In the genomic region with DNA sequence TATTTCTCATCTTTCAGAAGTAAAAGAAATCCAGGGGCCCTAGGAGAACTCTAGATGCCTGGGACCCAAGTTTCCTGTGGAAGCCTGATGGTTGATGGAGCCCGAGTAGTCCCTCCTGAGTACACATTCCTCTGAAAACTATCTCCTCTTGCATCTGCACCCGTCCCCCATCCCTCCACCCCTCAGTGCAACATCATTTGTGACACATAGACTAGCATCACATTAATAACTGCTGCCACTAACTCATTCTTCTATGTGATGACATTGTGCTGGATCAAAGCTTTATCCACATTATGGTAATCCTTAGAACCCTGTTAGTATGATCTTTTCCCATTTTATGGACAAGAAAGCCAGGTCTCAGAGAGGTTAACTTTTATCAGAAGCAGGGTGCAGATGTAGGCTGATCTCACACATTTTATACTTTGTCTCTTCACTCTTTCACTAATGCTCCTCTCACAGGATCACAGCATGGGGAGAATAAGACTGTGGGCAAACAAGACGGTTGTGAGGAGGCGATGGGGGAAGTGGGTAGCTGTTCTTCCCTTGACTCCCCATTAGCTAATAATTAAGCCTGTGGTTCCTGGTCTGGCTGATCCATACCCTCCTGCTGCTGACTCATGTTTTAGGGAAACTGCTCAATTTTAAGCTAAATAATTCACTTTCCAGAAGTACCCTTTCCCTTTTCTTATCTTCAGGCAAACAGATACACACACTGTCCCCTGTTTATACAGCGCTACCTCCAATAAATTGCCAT, we compare ENCODE assay signal across 24 cellular contexts. TPM values are rescaled to one million over a fixed set of nuclear protein-coding genes. Genes with fewer than 3 reads are reported as not detected.
DNase-seq lines count a peak whose midpoint lies in the region; ATAC-seq and TF ChIP-seq lines count a peak whose summit lies in the region.
"Had no signal": no experiment of that assay in that cellular context is flagged by ENCODE, and none has a peak within 500 bp of the region (broad histone marks: within the 10 kb centered on the region; RNA-seq: fewer than 3 reads in every experiment).

No MANE protein-coding gene starts in this region.

- H3K27me3 ChIP-seq in breast epithelium (no peaks in the 10 kb centered on the region), mammary epithelial cell (ENCODE audit: insufficient read depth, low read length) (no peaks in the 10 kb centered on the region)
- no peaks in the 10 kb centered on the region for H3K27me3 ChIP-seq in naive thymus-derived CD4-positive, alpha-beta T cell (ENCODE audit: control insufficient read depth in 2 of 2, insufficient read depth in 2 of 2, low read length in 2 of 2)
- H3K27me3 ChIP-seq in CD8-positive, alpha-beta memory T cell (ENCODE audit: insufficient read depth, low read length, poor library complexity, severe bottlenecking) = no peaks in the 10 kb centered on the region
- H3K27me3 ChIP-seq: vagina had no signal

- H3K27ac ChIP-seq in breast epithelium = peak overlapping the region; percentile 39 to 45
- no peak overlapping the region for H3K27ac ChIP-seq in mammary epithelial cell (ENCODE audit: insufficient read depth, low read depth, low read length)
- no peak overlapping the region for H3K27ac ChIP-seq in naive thymus-derived CD4-positive, alpha-beta T cell (ENCODE audit: low read depth, low read length)
- H3K27ac ChIP-seq in CD8-positive, alpha-beta memory T cell (ENCODE audit: low read depth, low read length) = no peak overlapping the region
- H3K27ac ChIP-seq: psoas muscle, vagina had no signal

- H3K27ac Mint-ChIP-seq in activated T-helper 17 cell treated with anti-CD3 and anti-CD28 coated beads, Interleukin-2, amount 50 U/mL, for 72 hours = peak overlapping the region; percentile 90
- H3K27ac Mint-ChIP-seq in naive thymus-derived CD4-positive, alpha-beta T cell = peak overlapping the region in 4 of 9 donors; percentile 18 to 63 (median 40)
- peak overlapping the region in 3 of 8 donors; percentile 17 to 80 (median 32) for H3K27ac Mint-ChIP-seq in CD8-positive, alpha-beta memory T cell

- no peaks in the 10 kb centered on the region for H3K9me3 ChIP-seq in breast epithelium
- no peaks in the 10 kb centered on the region for H3K9me3 ChIP-seq in mammary epithelial cell (replicated peaks; ENCODE audit: insufficient read depth, low read length)
- no peaks in the 10 kb centered on the region for H3K9me3 ChIP-seq in naive thymus-derived CD4-positive, alpha-beta T cell (ENCODE audit: control insufficient read depth in 2 of 3, low read length in 3 of 3)
- H3K9me3 ChIP-seq in CD8-positive, alpha-beta memory T cell (ENCODE audit: low read length) = no peaks in the 10 kb centered on the region
- H3K9me3 ChIP-seq: psoas muscle, vagina had no signal

- H3K4me3 ChIP-seq in breast epithelium (no peak overlapping the region), mammary epithelial cell (replicated peaks in 1 of 3; ENCODE audit: insufficient read depth in 1 of 3, low read depth in 2 of 3, low read length in 3 of 3) (no peak overlapping the region)
- no peak overlapping the region for H3K4me3 ChIP-seq in naive thymus-derived CD4-positive, alpha-beta T cell (ENCODE audit: low read length)
- no peak overlapping the region for H3K4me3 ChIP-seq in CD8-positive, alpha-beta memory T cell (ENCODE audit: low read length)
- H3K4me3 ChIP-seq: psoas muscle, smooth muscle cell, vagina had no signal

- WGBS in mammary epithelial cell (ENCODE audit: low coverage, missing lambda C conversion rate) = 98% methylated on average over 5 of the region's 5 CpGs

- DNase-seq in breast epithelium (ENCODE audit: low spot score in 2 of 2) (peak in 1 of 2 donors; percentile 10), mammary epithelial cell (no peak), kidney tubule cell (ENCODE audit: low spot score) (peak; percentile 90), 8988T (no peak), NCI-H510A (lab: John Stamatoyannopoulos, UW) (no peak)
- no peak for DNase-seq in naive thymus-derived CD4-positive, alpha-beta T cell
- no peak for DNase-seq in CD8-positive, alpha-beta memory T cell
- DNase-seq: activated CD4-positive, alpha-beta T cell treated with anti-CD3 and anti-CD28 coated beads, Interleukin-2, amount 50 U/mL, for 1 hour; activated T-cell treated with anti-CD3 and anti-CD28 coated beads, Interleukin-2, amount 50 U/mL, for 4 hours; dermis blood vessel endothelial cell; hypothalamus; KBM-7; NCI-H1930; OCI-M1; psoas muscle; SHP77; stimulated activated CD4-positive, alpha-beta T cell treated with anti-CD3 and anti-CD28 coated beads, Interleukin-4, amount 100 ng/mL, for 4 hours had no signal

- H3K36me3 Mint-ChIP-seq in activated T-helper 17 cell treated with anti-CD3 and anti-CD28 coated beads, Interleukin-2, amount 50 U/mL, for 72 hours (ENCODE audit: low read depth) = peaks cover 60% of the 10 kb centered on the region
- H3K36me3 Mint-ChIP-seq in naive thymus-derived CD4-positive, alpha-beta T cell = peaks cover 11 to 40% (median 31%) of the 10 kb centered on the region in 5 donors
- peaks cover 0 to 54% (median 34%) of the 10 kb centered on the region in 3 donors for H3K36me3 Mint-ChIP-seq in CD8-positive, alpha-beta memory T cell

- H3K4me2 ChIP-seq in mammary epithelial cell (ENCODE audit: insufficient read depth, low read depth, low read length) = no peak overlapping the region
- H3K4me2 ChIP-seq: smooth muscle cell had no signal

- H3K79me2 ChIP-seq in mammary epithelial cell (ENCODE audit: insufficient read depth, low read length) = no peaks in the 10 kb centered on the region

- POLR2A ChIA-PET in naive thymus-derived CD4-positive, alpha-beta T cell (lab: Charles Lee) = no interaction called here
- POLR2A ChIA-PET in CD8-positive, alpha-beta memory T cell (lab: Charles Lee) = no interaction called here

- intact Hi-C loops in breast epithelium (cut with DNase I; ENCODE audit: low total_unique reads) (no loop called here), mammary epithelial cell (cut with micrococcal nuclease) (no loop called here)
- intact Hi-C loops in naive thymus-derived CD4-positive, alpha-beta T cell (cut with micrococcal nuclease) = no loop called here

- H3K4me1 Mint-ChIP-seq in activated T-helper 17 cell treated with anti-CD3 and anti-CD28 coated beads, Interleukin-2, amount 50 U/mL, for 72 hours = peaks cover 22% of the 10 kb centered on the region
- peaks cover 8 to 21% (median 13%) of the 10 kb centered on the region in 7 donors for H3K4me1 Mint-ChIP-seq in naive thymus-derived CD4-positive, alpha-beta T cell
- peaks cover 12 to 18% (median 12%) of the 10 kb centered on the region in 3 donors for H3K4me1 Mint-ChIP-seq in CD8-positive, alpha-beta memory T cell

- BruUV-seq in mammary epithelial cell (replicated peaks; lab: Mats Ljungman, UMichigan) = no TSS peak

- H3K27me3 Mint-ChIP-seq in activated T-helper 17 cell treated with anti-CD3 and anti-CD28 coated beads, Interleukin-2, amount 50 U/mL, for 72 hours = no peaks in the 10 kb centered on the region
- peaks cover 0 to under 1% (median 0%) of the 10 kb centered on the region in 5 donors for H3K27me3 Mint-ChIP-seq in naive thymus-derived CD4-positive, alpha-beta T cell
- H3K27me3 Mint-ChIP-seq in CD8-positive, alpha-beta memory T cell = no peaks in the 10 kb centered on the region

- CTCF ChIA-PET in mammary epithelial cell (lab: Charles Lee; ENCODE audit: low non-redundant PET) = no interaction called here
- CTCF ChIA-PET in naive thymus-derived CD4-positive, alpha-beta T cell (lab: Charles Lee) = interaction anchor here (0.7 kb wide), 1 partner anchor 40 kb away, joined by 3 read pairs; no protein-coding TSS in a partner anchor
- CTCF ChIA-PET in CD8-positive, alpha-beta memory T cell (lab: Charles Lee) = no interaction called here

- no peak for ATAC-seq in activated T-helper 17 cell treated with anti-CD3 and anti-CD28 coated beads, Interleukin-2, amount 50 U/mL, for 72 hours (replicated peaks)
- ATAC-seq in naive thymus-derived CD4-positive, alpha-beta T cell = no peak
- ATAC-seq: activated T-cell treated with anti-CD3 and anti-CD28 coated beads, Interleukin-2, amount 50 U/mL, for 4 hours; HCT116; psoas muscle had no signal

- in situ Hi-C loops in mammary epithelial cell (cut with MboI; ENCODE audit: low sequenced_read_pairs in 2 of 2) = loop anchor here in 1 of 2 donors (25.0 kb wide), 1 partner anchor 241 kb away; no protein-coding TSS in a partner anchor

- H3K36me3 ChIP-seq in breast epithelium (no peaks in the 10 kb centered on the region), mammary epithelial cell (ENCODE audit: insufficient read depth, low read length) (peaks cover 33% of the 10 kb centered on the region)
- H3K36me3 ChIP-seq in naive thymus-derived CD4-positive, alpha-beta T cell (ENCODE audit: control insufficient read depth in 2 of 3, insufficient read depth in 3 of 3, low read length in 3 of 3) = peaks cover 13 to 52% (median 15%) of the 10 kb centered on the region in 3 experiments
- H3K36me3 ChIP-seq in CD8-positive, alpha-beta memory T cell (ENCODE audit: insufficient read depth, low read length) = peaks cover 45% of the 10 kb centered on the region

- dilution Hi-C loops in mammary epithelial cell (cut with HindIII; ENCODE audit: low sequenced_read_pairs) = no loop called here

- H3K4me3 Mint-ChIP-seq in activated T-helper 17 cell treated with anti-CD3 and anti-CD28 coated beads, Interleukin-2, amount 50 U/mL, for 72 hours = no peak overlapping the region
- no peak overlapping the region for H3K4me3 Mint-ChIP-seq in naive thymus-derived CD4-positive, alpha-beta T cell
- no peak overlapping the region for H3K4me3 Mint-ChIP-seq in CD8-positive, alpha-beta memory T cell
- H3K4me3 Mint-ChIP-seq: activated T-cell treated with anti-CD3 and anti-CD28 coated beads, Interleukin-2, amount 50 U/mL, for 4 hours had no signal

- TF ChIP-seq CTCF in breast epithelium (IDR thresholded peaks at IDR 0.05) (no peak), mammary epithelial cell (conservative IDR thresholded peaks at IDR 0.05 in 1 of 2, IDR thresholded peaks at IDR 0.05 in 1 of 2; ENCODE audit: extremely low read depth in 1 of 2, insufficient read depth in 1 of 2, low read depth in 1 of 2, low read length in 2 of 2) (no peak)

- H3K9me3 Mint-ChIP-seq in activated T-helper 17 cell treated with anti-CD3 and anti-CD28 coated beads, Interleukin-2, amount 50 U/mL, for 72 hours = no peaks in the 10 kb centered on the region
- no peaks in the 10 kb centered on the region for H3K9me3 Mint-ChIP-seq in naive thymus-derived CD4-positive, alpha-beta T cell
- no peaks in the 10 kb centered on the region for H3K9me3 Mint-ChIP-seq in CD8-positive, alpha-beta memory T cell
- H3K9me3 Mint-ChIP-seq: activated T-cell treated with anti-CD3 and anti-CD28 coated beads, Interleukin-2, amount 50 U/mL, for 4 hours had no signal

- no peaks in the 10 kb centered on the region for H3K4me1 ChIP-seq in breast epithelium
- no peaks in the 10 kb centered on the region for H3K4me1 ChIP-seq in mammary epithelial cell (ENCODE audit: insufficient read depth, low read length)
- no peaks in the 10 kb centered on the region for H3K4me1 ChIP-seq in naive thymus-derived CD4-positive, alpha-beta T cell (ENCODE audit: control insufficient read depth in 2 of 2, insufficient read depth in 2 of 2, low read length in 2 of 2)
- no peaks in the 10 kb centered on the region for H3K4me1 ChIP-seq in CD8-positive, alpha-beta memory T cell (ENCODE audit: insufficient read depth, low read length)
- H3K4me1 ChIP-seq: vagina had no signal

- no peaks in the 10 kb centered on the region for H4K20me1 ChIP-seq in mammary epithelial cell (ENCODE audit: insufficient read depth, low read length)

- no peak overlapping the region for H3K9ac ChIP-seq in mammary epithelial cell (ENCODE audit: insufficient read depth, low read length)

- H2AFZ ChIP-seq in mammary epithelial cell (ENCODE audit: low read depth, low read length) = no peak overlapping the region

- TF ChIP-seq POLR2A in breast epithelium (IDR thresholded peaks at IDR 0.05) = no peak

RNA-seq across cellular contexts. Expression of gene HK3, which starts 3.9 kb away (rescaled TPM):
- total RNA-seq in breast epithelium (1 to 10 TPM; 2.5 to 5.0 (median 4.3) TPM), mammary epithelial cell (not detected)
- 0.22 TPM for polyA plus RNA-seq in mammary epithelial cell
- not detected for polyA minus RNA-seq in mammary epithelial cell
- under 1 TPM; 0.29 to 0.76 TPM for total RNA-seq in activated T-helper 17 cell treated with anti-CD3 and anti-CD28 coated beads, Interleukin-2, amount 50 U/mL, for 72 hours
- total RNA-seq in naive thymus-derived CD4-positive, alpha-beta T cell = 100 to 1,000 TPM in 1 of 5 experiments, 10 to 100 TPM in 1, 1 to 10 TPM in 2, under 1 TPM in 1; 0.27 to 118 (median 2.6) TPM
- polyA plus RNA-seq in naive thymus-derived CD4-positive, alpha-beta T cell = under 1 TPM in 1 of 2 donors, not detected in 1; 0.55 TPM
- 1 to 10 TPM; 1.3 to 1.5 TPM for total RNA-seq in CD8-positive, alpha-beta memory T cell
- polyA plus RNA-seq in CD8-positive, alpha-beta memory T cell = not detected
- total RNA-seq: dermis blood vessel endothelial cell, fibroblast of villous mesenchyme, NCI-H460, smooth muscle cell had no signal
- polyA plus RNA-seq: keratinocyte, smooth muscle cell had no signal

Comparison
In these comparisons a context has a peak if more than half of its experiments do, and no peak if none do; other contexts are left out.
1. H3K27ac ChIP-seq: peak in breast epithelium (2 of 2); none in mammary epithelial cell (single experiment), naive thymus-derived CD4-positive, alpha-beta T cell (single experiment) and CD8-positive, alpha-beta memory T cell (single experiment).